In genomic region chr14:99094901-99095300, GRCh38 we compare ENCODE assay signal across 24 cellular contexts.
DNase-seq lines count a peak whose midpoint lies in the region; ATAC-seq and TF ChIP-seq lines count a peak whose summit lies in the region.
"Had no signal": no experiment of that assay in that cellular context is flagged by ENCODE, and none has a peak within 500 bp of the region (broad histone marks: within the 10 kb centered on the region; RNA-seq: fewer than 3 reads in every experiment).

No MANE protein-coding gene starts in this region.

- H3K36me3 ChIP-seq in H7 (replicated peaks; ENCODE audit: control insufficient read depth, insufficient read depth, low read length), result no peaks in the 10 kb centered on the region
- H3K36me3 ChIP-seq: BE2C, MG63 had no signal

- DNase-seq in activated naive CD4-positive, alpha-beta T cell treated with Interleukin-2 at 50 U/mL for 16 hours, result no peak
- DNase-seq in WTC11 (ENCODE audit: low spot score) (no peak), nephron progenitor cell (no peak), H7 (no peak), foreskin melanocyte (no peak)
- no peak for DNase-seq in activated CD4-positive, CD25-positive, alpha-beta regulatory T cell (lab: John Stamatoyannopoulos, UW)
- DNase-seq: 8988T, ACHN, BE2C, Calu3, DMS153, DND-41, Kasumi-1, MG63, NCI-H2029, NCI-H2227 treated with DMSO at 0.1 percent for 48 hours, NCI-H510A, NCI-H69 had no signal

- H3K36me3 Mint-ChIP-seq in activated naive CD4-positive, alpha-beta T cell treated with anti-CD3 and anti-CD28 coated beads, Interleukin-2, amount 50 U/mL, for 24 hours, result peaks cover 13% of the 10 kb centered on the region
- H3K36me3 Mint-ChIP-seq in WTC11, result no peaks in the 10 kb centered on the region
- H3K36me3 Mint-ChIP-seq in nephron progenitor cell (ENCODE audit: low read depth), result no peaks in the 10 kb centered on the region
- H3K36me3 Mint-ChIP-seq: CD14-positive monocyte had no signal

- H3K27me3 Mint-ChIP-seq in activated naive CD4-positive, alpha-beta T cell treated with anti-CD3 and anti-CD28 coated beads, Interleukin-2, amount 50 U/mL, for 24 hours, result no peaks in the 10 kb centered on the region
- H3K27me3 Mint-ChIP-seq in WTC11 (ENCODE audit: low read depth), result no peaks in the 10 kb centered on the region
- peaks cover 5% of the 10 kb centered on the region for H3K27me3 Mint-ChIP-seq in nephron progenitor cell (ENCODE audit: low read depth, poor library complexity)

- no peaks in the 10 kb centered on the region for H3K9me3 Mint-ChIP-seq in activated naive CD4-positive, alpha-beta T cell treated with anti-CD3 and anti-CD28 coated beads, Interleukin-2, amount 50 U/mL, for 24 hours
- H3K9me3 Mint-ChIP-seq in WTC11 (peaks cover 9% of the 10 kb centered on the region; the same call in 1 of the 2 replicates), nephron progenitor cell (peaks cover 4% of the 10 kb centered on the region)

- no peaks in the 10 kb centered on the region for H3K27me3 ChIP-seq in H7 (ENCODE audit: control insufficient read depth, insufficient read depth, low read length)
- H3K27me3 ChIP-seq: BE2C, MG63 had no signal

- H3K4me1 Mint-ChIP-seq in activated naive CD4-positive, alpha-beta T cell treated with anti-CD3 and anti-CD28 coated beads, Interleukin-2, amount 50 U/mL, for 24 hours, result no peaks in the 10 kb centered on the region
- H3K4me1 Mint-ChIP-seq in WTC11, result peaks cover 15% of the 10 kb centered on the region
- peaks cover 31% of the 10 kb centered on the region for H3K4me1 Mint-ChIP-seq in nephron progenitor cell
- H3K4me1 Mint-ChIP-seq: CD14-positive monocyte had no signal

- ATAC-seq in WTC11, result no peak
- ATAC-seq: HepG2, K562, Panc1, SK-N-SH treated with all-trans-retinoic acid at 6 μM for 48 hours had no signal

- H3K27ac Mint-ChIP-seq in activated naive CD4-positive, alpha-beta T cell treated with anti-CD3 and anti-CD28 coated beads, Interleukin-2, amount 50 U/mL, for 24 hours, result peak overlapping the region; percentile 59
- H3K27ac Mint-ChIP-seq in WTC11, result peak overlapping the region; percentile 81; the same call in 1 of the 2 replicates
- H3K27ac Mint-ChIP-seq in nephron progenitor cell, result peak overlapping the region; percentile 7

- POLR2A ChIA-PET in WTC11 (lab: Charles Lee), result no interaction called here

- no peak overlapping the region for H3K4me3 Mint-ChIP-seq in activated naive CD4-positive, alpha-beta T cell treated with anti-CD3 and anti-CD28 coated beads, Interleukin-2, amount 50 U/mL, for 24 hours
- H3K4me3 Mint-ChIP-seq in WTC11 (no peak overlapping the region), nephron progenitor cell (no peak overlapping the region)
- H3K4me3 Mint-ChIP-seq: CD14-positive monocyte had no signal

- CTCF ChIA-PET in WTC11 (lab: Charles Lee), result interaction anchor here (0.9 kb wide), 1 partner anchor 79 kb away, joined by 4 read pairs; no protein-coding TSS in a partner anchor

- no peak for TF ChIP-seq CTCF in WTC11 (IDR thresholded peaks at IDR 0.05)
- TF ChIP-seq CTCF in nephron progenitor cell (IDR thresholded peaks at IDR 0.05), result no peak

- no peak overlapping the region for H3K4me3 ChIP-seq in H7 (ENCODE audit: insufficient read depth, low read depth, low read length)
- H3K4me3 ChIP-seq: K562, MG63 had no signal

TF ChIP-seq in WTC11, 78 proteins besides CTCF, POLR2A, EP300 and RAD21:
- no peak for TF ChIP-seq CREB1 (CRISPR knock-in tag; IDR thresholded peaks at IDR 0.05)
- no peak for TF ChIP-seq NFATC4 (CRISPR knock-in tag; IDR thresholded peaks at IDR 0.05)
- no peak for TF ChIP-seq FOXP1 (CRISPR knock-in tag; IDR thresholded peaks at IDR 0.05; ENCODE audit: borderline replicate concordance)
- TF ChIP-seq ZNF263 (CRISPR knock-in tag; IDR thresholded peaks at IDR 0.05; ENCODE audit: low read depth), result no peak
- TF ChIP-seq PRDM15 (CRISPR knock-in tag; IDR thresholded peaks at IDR 0.05), result no peak

Comparison
In these comparisons a context has a peak if more than half of its experiments do, and no peak if none do; other contexts are left out.
1. H3K27ac Mint-ChIP-seq: peak in every context shown above with its lines; median percentile 81 in WTC11; 59 in activated naive CD4-positive, alpha-beta T cell treated with anti-CD3 and anti-CD28 coated beads, Interleukin-2, amount 50 U/mL, for 24 hours; 7 in nephron progenitor cell.